Comparison of ENCODE assay signal across 8 cellular contexts in genomic region chr5:163437309-163438182, GRCh38. TPM values are rescaled to one million over a fixed set of nuclear protein-coding genes. Genes with fewer than 3 reads are reported as not detected.
DNase-seq lines count a peak whose midpoint lies in the region; ATAC-seq and TF ChIP-seq lines count a peak whose summit lies in the region.

TSS of gene CCNG1 (plus strand) at chr5:163437595. CDS start at chr5:163439257, 1,662 bp downstream.

- no peak for TF ChIP-seq CTCF in GM20000 (IDR thresholded peaks at IDR 0.05; ENCODE audit: extremely low read depth, missing control alignments)

- ATAC-seq in effector memory CD8-positive, alpha-beta T cell (replicated peaks) = peak; percentile 94

- H3K9me3 Mint-ChIP-seq in effector memory CD8-positive, alpha-beta T cell = no peaks in the 10 kb centered on the region

- peak; percentile 85 for DNase-seq in COLO668 (lab: John Stamatoyannopoulos, UW; ENCODE audit: unreplicated experiment)
- peak; percentile 92 for DNase-seq in GM20000 (ENCODE audit: low spot score)
- DNase-seq in HT-29 (ENCODE audit: low spot score) = peak; percentile 97
- peak; percentile 95 for DNase-seq in NOMO-1 treated with dmso at 0.1 percent for 144 hours (lab: John Stamatoyannopoulos, UW; ENCODE audit: unreplicated experiment)
- DNase-seq in activated CD8-positive, alpha-beta memory T cell treated with anti-CD3 and anti-CD28 coated beads for 48 hours (ENCODE audit: low read depth in 2 of 3, low spot score in 2 of 3) = peak; percentile 46 to 74 (median 70)
- peak; percentile 81 to 84 (median 83) for DNase-seq in effector memory CD8-positive, alpha-beta T cell
- peak; percentile 99 for DNase-seq in medulla oblongata (ENCODE audit: extremely low spot score)
- DNase-seq in stimulated activated CD8-positive, alpha-beta memory T cell treated with anti-CD3 and anti-CD28 coated beads, Interleukin-12 subunit alpha, Interleukin-12 subunit beta, amount 100 ng/mL, for 1 hour (ENCODE audit: low read depth) = peak; percentile 78

- H3K27me3 Mint-ChIP-seq in effector memory CD8-positive, alpha-beta T cell = no peaks in the 10 kb centered on the region

- peaks cover 34% of the 10 kb centered on the region for H3K36me3 Mint-ChIP-seq in effector memory CD8-positive, alpha-beta T cell (ENCODE audit: insufficient read depth)

- peak within 1 kb of the TSS; percentile 87 to 89 for H3K4me3 Mint-ChIP-seq in effector memory CD8-positive, alpha-beta T cell

- peak within 1 kb of the TSS; percentile 88 to 92 for H3K27ac Mint-ChIP-seq in effector memory CD8-positive, alpha-beta T cell

- H3K4me1 Mint-ChIP-seq in effector memory CD8-positive, alpha-beta T cell (ENCODE audit: low read depth in 2 of 2) = peaks cover 22 to 33% of the 10 kb centered on the region in 2 donors

RNA-seq across cellular contexts. Expression of gene CCNG1, which starts in this region (rescaled TPM):
- total RNA-seq in HT-29 (2014; rRNA removed; shearing (Covaris generic)) = 66.5 and 69.9 TPM in 2 replicates

Comparison
In these comparisons a context has a peak if more than half of its experiments do, and no peak if none do; other contexts are left out.
1. Peak in every context shown above with its lines: DNase-seq and ATAC-seq.